18 cellular contexts compared by ENCODE assay signal in the genomic region with DNA sequence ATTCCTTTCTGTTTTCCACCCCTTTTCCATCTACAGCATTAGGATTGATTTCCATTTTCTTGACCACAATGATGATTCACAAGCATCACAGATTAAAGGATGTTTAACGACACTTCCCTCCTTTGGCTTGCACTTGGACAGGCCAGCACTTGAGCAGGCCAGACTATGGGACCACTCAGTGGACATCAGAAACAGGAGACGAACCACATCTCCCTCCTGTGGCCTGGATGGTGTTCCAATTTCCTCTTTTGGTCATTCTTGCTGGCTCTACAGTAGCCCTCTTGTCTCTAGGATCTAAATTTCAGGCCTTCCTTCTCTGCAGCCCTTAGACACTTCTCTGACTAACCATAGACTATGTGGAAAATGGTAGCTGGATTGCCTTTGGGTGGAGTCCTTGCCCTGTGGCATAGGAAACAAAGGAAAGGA.
A peak's percentile ranks its signal among the peaks of the same experiment; 100 is the strongest.
DNase-seq lines count a peak whose midpoint lies in the region; ATAC-seq and TF ChIP-seq lines count a peak whose summit lies in the region.
"Had no signal": no experiment of that assay in that cellular context is flagged by ENCODE, and none has a peak within 500 bp of the region (broad histone marks: within the 10 kb centered on the region; RNA-seq: fewer than 3 reads in every experiment).

No MANE protein-coding gene starts in this region.

- no peak overlapping the region for H3K9ac ChIP-seq in fibroblast of lung (ENCODE audit: insufficient read depth, low read length)

- peaks cover 3% of the 10 kb centered on the region for H3K4me1 ChIP-seq in fibroblast of lung (ENCODE audit: control insufficient read depth, extremely low read depth, insufficient read depth, low read length)
- H3K4me1 ChIP-seq: right atrium auricular region had no signal

- H3K27ac ChIP-seq in fibroblast of lung (ENCODE audit: insufficient read depth, low read length), result no peak overlapping the region
- H3K27ac ChIP-seq in WERI-Rb-1, result no peak overlapping the region
- H3K27ac ChIP-seq: right atrium auricular region had no signal

- H3K4me3 ChIP-seq in fibroblast of lung (replicated peaks in 1 of 4; ENCODE audit: control extremely low read depth in 1 of 4, insufficient read depth in 1 of 4, low read depth in 3 of 4, low read length in 4 of 4) (no peak overlapping the region), WERI-Rb-1 (ENCODE audit: low read depth, low read length) (no peak overlapping the region)
- H3K4me3 ChIP-seq: right atrium auricular region had no signal

- H3K27me3 ChIP-seq in fibroblast of lung (ENCODE audit: control insufficient read depth, insufficient read depth, low read length) (no peaks in the 10 kb centered on the region), WERI-Rb-1 (ENCODE audit: insufficient read depth, low read depth, severe bottlenecking) (no peaks in the 10 kb centered on the region)
- H3K27me3 ChIP-seq: right atrium auricular region had no signal

- TF ChIP-seq CTCF in fibroblast of lung (conservative IDR thresholded peaks at IDR 0.05 in 1 of 2, IDR thresholded peaks at IDR 0.05 in 1 of 2; ENCODE audit: low read depth in 1 of 2, low read length in 2 of 2) (peak in 1 of 2 donors; percentile 6), WERI-Rb-1 (IDR thresholded peaks at IDR 0.05; ENCODE audit: low read depth, low read length) (no peak)

- H2AFZ ChIP-seq in fibroblast of lung (ENCODE audit: low read length), result no peak overlapping the region

- no peaks in the 10 kb centered on the region for H4K20me1 ChIP-seq in fibroblast of lung (ENCODE audit: control insufficient read depth, extremely low read depth, insufficient read depth, low read length)

- no peaks in the 10 kb centered on the region for H3K79me2 ChIP-seq in fibroblast of lung (ENCODE audit: control insufficient read depth, insufficient read depth, low read length)

- peak; percentile 28 for ATAC-seq in sciatic nerve
- ATAC-seq: activated CD4-positive, CD25-positive, alpha-beta regulatory T cell treated with anti-CD3 and anti-CD28 coated beads, Interleukin-2, amount 50 U/mL, for 24 hours; activated T-cell treated with anti-CD3 and anti-CD28 coated beads, Interleukin-2, amount 50 U/mL, for 4 hours; stimulated activated memory B cell treated with anti-CD40 and anti-IgM and Interleukin-4, amounts not matched to agents 10 μg/mL and 1 μg/mL and 100 μg/mL, for 72 hours had no signal

- H3K4me2 ChIP-seq in fibroblast of lung (ENCODE audit: extremely low read depth, insufficient read depth, low read length), result no peak overlapping the region

- H3K9me3 ChIP-seq in fibroblast of lung (ENCODE audit: control insufficient read depth, insufficient read depth, low read depth, low read length) (no peaks in the 10 kb centered on the region), WERI-Rb-1 (ENCODE audit: severe bottlenecking) (no peaks in the 10 kb centered on the region)
- H3K9me3 ChIP-seq: right atrium auricular region had no signal

- peak; percentile 68 for DNase-seq in GM04503 (ENCODE audit: low read depth)
- DNase-seq in RPMI7951 (ENCODE audit: low read depth), result peak; percentile 96
- peak; percentile 55 to 95 for DNase-seq in fibroblast of lung (ENCODE audit: low read depth in 2 of 2)
- no peak for DNase-seq in sciatic nerve (ENCODE audit: low spot score)
- DNase-seq in nucleus accumbens (lab: John Stamatoyannopoulos, UW), result no peak
- DNase-seq in WERI-Rb-1, result no peak
- no peak for DNase-seq in stimulated activated naive CD4-positive, alpha-beta T cell (lab: John Stamatoyannopoulos, UW)
- DNase-seq in dermis blood vessel endothelial cell, result no peak
- DNase-seq: activated T-cell treated with anti-CD3 and anti-CD28 coated beads, Interleukin-2, amount 50 U/mL, for 4 hours; amniotic stem cell; CD4-positive, alpha-beta T cell; H9; left cardiac atrium; stimulated activated CD4-positive, alpha-beta T cell treated with anti-CD3 and anti-CD28 coated beads, Interleukin-4, amount 100 ng/mL, for 4 hours; SW 1271 had no signal

- intact Hi-C loops in sciatic nerve (cut with DNase I), result loop anchor here (5.0 kb wide), 1 partner anchor 155 kb away; no protein-coding TSS in a partner anchor

- H3K36me3 ChIP-seq in fibroblast of lung (ENCODE audit: control insufficient read depth, insufficient read depth, low read length) (no peaks in the 10 kb centered on the region), WERI-Rb-1 (no peaks in the 10 kb centered on the region)
- H3K36me3 ChIP-seq: right atrium auricular region had no signal

Comparison
In these comparisons a context has a peak if more than half of its experiments do, and no peak if none do; other contexts are left out.
1. DNase-seq: peak in GM04503 (single experiment), RPMI7951 (single experiment) and fibroblast of lung (2 of 2); none in sciatic nerve (single experiment), nucleus accumbens (0 of 56), WERI-Rb-1 (single experiment), stimulated activated naive CD4-positive, alpha-beta T cell (0 of 6) and dermis blood vessel endothelial cell (single experiment).